Comparison of ENCODE assay signal across 33 cellular contexts in the genomic region with DNA sequence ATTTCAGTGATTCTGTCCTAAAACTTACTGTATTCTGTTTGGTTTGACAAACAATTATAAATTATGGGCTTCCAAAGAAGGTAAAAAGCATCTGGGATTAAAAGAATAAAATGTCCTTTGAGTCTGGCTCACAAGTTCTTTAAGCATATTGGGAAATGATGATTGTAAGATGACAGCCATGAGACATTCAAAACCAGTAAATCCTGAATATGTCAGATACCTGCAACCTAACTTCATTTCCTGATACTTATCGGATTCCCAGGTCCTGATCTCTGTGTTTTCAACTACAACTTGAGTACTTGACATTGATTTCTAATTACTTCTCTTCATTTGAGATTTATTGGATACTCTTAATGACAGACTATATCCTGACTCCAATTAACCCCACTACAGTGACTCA.
A peak's percentile ranks its signal among the peaks of the same experiment; 100 is the strongest.
DNase-seq lines count a peak whose midpoint lies in the region; ATAC-seq and TF ChIP-seq lines count a peak whose summit lies in the region.
"Had no signal": no experiment of that assay in that cellular context is flagged by ENCODE, and none has a peak within 500 bp of the region (broad histone marks: within the 10 kb centered on the region; RNA-seq: fewer than 3 reads in every experiment).

No MANE protein-coding gene starts in this region.

- intact Hi-C loops in activated CD4-positive, alpha-beta T cell treated with anti-CD3 and anti-CD28 coated beads for 36 hours (cut with DNase I, micrococcal nuclease): no loop called here

- H3K27ac ChIP-seq in coronary artery: no peak overlapping the region
- H3K27ac ChIP-seq: 22Rv1; A549; BLaER1; BLaER1 treated with 17β-estradiol and CSF1 and Interleukin-3, amounts not matched to agents 10 nM and 100 nM; C4-2B had no signal

- H3K4me3 ChIP-seq in epithelial cell of esophagus (ENCODE audit: low read length): no peak overlapping the region
- H3K4me3 ChIP-seq in coronary artery: no peak overlapping the region
- H3K4me3 ChIP-seq: A549; BLaER1; BLaER1 treated with 17β-estradiol and CSF1 and Interleukin-3, amounts not matched to agents 10 nM and 100 nM had no signal

- ATAC-seq in esophagus mucosa: peak; percentile 56
- no peak for ATAC-seq in activated CD4-positive, alpha-beta T cell treated with anti-CD3 and anti-CD28 coated beads for 36 hours
- ATAC-seq in HG03469 (IDR thresholded peaks at IDR 0.05; ENCODE audit: unreplicated experiment): no peak
- ATAC-seq: A549; CD8-positive, alpha-beta T cell had no signal

- H3K36me3 Mint-ChIP-seq in activated CD4-positive, alpha-beta T cell treated with anti-CD3 and anti-CD28 coated beads for 36 hours (ENCODE audit: low read depth): no peaks in the 10 kb centered on the region
- H3K36me3 Mint-ChIP-seq: CD14-positive monocyte; CD4-positive, alpha-beta memory T cell; CD4-positive, CD25-positive, alpha-beta regulatory T cell; CD8-positive, alpha-beta memory T cell; CD8-positive, alpha-beta T cell had no signal

- DNase-seq in SK-N-DZ (ENCODE audit: low spot score) (peak; percentile 1), epithelial cell of esophagus (ENCODE audit: low read depth) (peak; percentile 65), coronary artery (ENCODE audit: low spot score) (no peak)
- no peak for DNase-seq in activated CD4-positive, alpha-beta T cell treated with anti-CD3 and anti-CD28 coated beads for 36 hours
- DNase-seq: 8988T; ACHN; AML-193; BE2C; C1 segment of cervical spinal cord; Caco-2; Calu3; CD4-positive, alpha-beta memory T cell; CD4-positive, alpha-beta T cell; CD4-positive, CD25-positive, alpha-beta regulatory T cell; CD8-positive, alpha-beta memory T cell; CD8-positive, alpha-beta T cell; COR-L47; DMS 273 treated with DMSO at 0.1 percent for 48 hours; DMS153; DMS53; DMS79; DMS79 treated with DMSO at 0.1 percent for 48 hours; DND-41; EL had no signal

- H3K27me3 Mint-ChIP-seq in activated CD4-positive, alpha-beta T cell treated with anti-CD3 and anti-CD28 coated beads for 36 hours: no peaks in the 10 kb centered on the region
- H3K27me3 Mint-ChIP-seq: B cell; CD4-positive, alpha-beta memory T cell; CD4-positive, alpha-beta T cell; CD4-positive, CD25-positive, alpha-beta regulatory T cell; CD8-positive, alpha-beta memory T cell had no signal

- no peak overlapping the region for H3K27ac Mint-ChIP-seq in activated CD4-positive, alpha-beta T cell treated with anti-CD3 and anti-CD28 coated beads for 36 hours
- H3K27ac Mint-ChIP-seq: B cell; CD14-positive monocyte; CD4-positive, alpha-beta T cell; CD4-positive, CD25-positive, alpha-beta regulatory T cell; CD8-positive, alpha-beta memory T cell; CD8-positive, alpha-beta T cell had no signal

- no peak overlapping the region for H3K4me3 Mint-ChIP-seq in activated CD4-positive, alpha-beta T cell treated with anti-CD3 and anti-CD28 coated beads for 36 hours
- H3K4me3 Mint-ChIP-seq: B cell; CD14-positive monocyte; CD4-positive, alpha-beta memory T cell; CD4-positive, alpha-beta T cell; CD4-positive, CD25-positive, alpha-beta regulatory T cell; CD8-positive, alpha-beta memory T cell; CD8-positive, alpha-beta T cell had no signal

- H3K4me1 Mint-ChIP-seq in activated CD4-positive, alpha-beta T cell treated with anti-CD3 and anti-CD28 coated beads for 36 hours: no peaks in the 10 kb centered on the region
- H3K4me1 Mint-ChIP-seq: B cell; CD14-positive monocyte; CD4-positive, alpha-beta memory T cell; CD4-positive, CD25-positive, alpha-beta regulatory T cell had no signal

- POLR2A ChIA-PET in activated CD4-positive, alpha-beta T cell treated with anti-CD3 and anti-CD28 coated beads for 36 hours (lab: Charles Lee): no interaction called here

- CTCF ChIA-PET in activated CD4-positive, alpha-beta T cell treated with anti-CD3 and anti-CD28 coated beads for 36 hours (lab: Charles Lee): no interaction called here

- H3K9me3 Mint-ChIP-seq in activated CD4-positive, alpha-beta T cell treated with anti-CD3 and anti-CD28 coated beads for 36 hours (ENCODE audit: low read depth): peaks cover 5% of the 10 kb centered on the region

- TF ChIP-seq CTCF in epithelial cell of esophagus (IDR thresholded peaks at IDR 0.05; ENCODE audit: insufficient read depth, low read depth, low read length, missing control alignments) (no peak), coronary artery (IDR thresholded peaks at IDR 0.05) (no peak)

Comparison
In these comparisons a context has a peak if more than half of its experiments do, and no peak if none do; other contexts are left out.
1. DNase-seq: peak in SK-N-DZ (single experiment) and epithelial cell of esophagus (single experiment); none in activated CD4-positive, alpha-beta T cell treated with anti-CD3 and anti-CD28 coated beads for 36 hours (single experiment) and coronary artery (single experiment).